Comparison of ENCODE assay signal across 9 cellular contexts in the genomic region with DNA sequence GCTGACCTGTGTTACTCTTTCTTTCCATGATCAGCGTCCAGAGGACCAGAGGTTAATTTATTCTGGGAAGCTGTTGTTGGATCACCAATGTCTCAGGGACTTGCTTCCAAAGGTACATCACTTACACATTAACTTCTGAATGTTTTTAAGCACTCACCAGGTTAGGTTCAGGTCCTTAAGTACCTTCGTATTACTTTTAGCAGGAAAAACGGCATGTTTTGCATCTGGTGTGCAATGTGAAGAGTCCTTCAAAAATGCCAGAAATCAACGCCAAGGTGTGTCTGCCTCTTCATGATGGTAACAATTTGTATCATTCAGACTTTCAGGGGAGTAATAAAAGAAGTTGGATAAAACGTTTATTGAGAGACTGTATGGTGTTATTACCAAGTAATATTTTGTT. TPM values are rescaled to one million over a fixed set of nuclear protein-coding genes. Genes with fewer than 3 reads are reported as not detected.
DNase-seq lines count a peak whose midpoint lies in the region; ATAC-seq and TF ChIP-seq lines count a peak whose summit lies in the region.
"Had no signal": no experiment of that assay in that cellular context is flagged by ENCODE, and none has a peak within 500 bp of the region (broad histone marks: within the 10 kb centered on the region; RNA-seq: fewer than 3 reads in every experiment).

No MANE protein-coding gene starts in this region.

- peaks cover 45% of the 10 kb centered on the region for H3K36me3 Mint-ChIP-seq in memory B cell
- H3K36me3 Mint-ChIP-seq in H9 (ENCODE audit: insufficient read depth in 1 of 3, low read depth in 3 of 3) = peaks cover 39 to 59% (median 55%) of the 10 kb centered on the region in 3 experiments

- no peak overlapping the region for H4K91ac ChIP-seq in H9 (ENCODE audit: insufficient read length, low read depth, low read length)

- H2AK5ac ChIP-seq in H9 (ENCODE audit: insufficient read length, low read length) = no peak overlapping the region

- H3K27ac Mint-ChIP-seq in memory B cell (peak overlapping the region; percentile 99), H9 (no peak overlapping the region)

- no peak overlapping the region for H3K18ac ChIP-seq in H9 (ENCODE audit: insufficient read length, low read depth, low read length)

- no peaks in the 10 kb centered on the region for H3K9me3 Mint-ChIP-seq in memory B cell
- no peaks in the 10 kb centered on the region for H3K9me3 Mint-ChIP-seq in H9

- no peak overlapping the region for H3K56ac ChIP-seq in H9 (ENCODE audit: insufficient read length, low read depth, low read length)

- H3K79me1 ChIP-seq in H9 (ENCODE audit: insufficient read depth, low read depth, low read length, poor library complexity, severe bottlenecking) = peaks cover 2% of the 10 kb centered on the region

- H4K5ac ChIP-seq in H9 (ENCODE audit: insufficient read length, low read depth, low read length) = no peak overlapping the region

- H3K27me3 Mint-ChIP-seq in memory B cell = no peaks in the 10 kb centered on the region
- H3K27me3 Mint-ChIP-seq in H9 (ENCODE audit: low read depth) = no peaks in the 10 kb centered on the region

- WGBS in heart right ventricle, 2 donors = 31 to 35% methylated on average over 5 of the region's 5 CpGs
- WGBS in H9 (ENCODE audit: extremely low coverage, insufficient read length, low lambda C conversion rate) = no CpG with 5 or more reads among the region's 5 CpGs

- H2BK120ac ChIP-seq in H9 (ENCODE audit: low read depth, low read length, poor library complexity, severe bottlenecking) = no peak overlapping the region

- H3K27me3 ChIP-seq in heart right ventricle (no peaks in the 10 kb centered on the region), ascending aorta (no peaks in the 10 kb centered on the region), upper lobe of right lung (no peaks in the 10 kb centered on the region), H9 (ENCODE audit: insufficient read depth, low read length) (no peaks in the 10 kb centered on the region)

- no peaks in the 10 kb centered on the region for H3K9me3 ChIP-seq in heart right ventricle
- H3K9me3 ChIP-seq in ascending aorta = no peaks in the 10 kb centered on the region
- H3K9me3 ChIP-seq in upper lobe of right lung = no peaks in the 10 kb centered on the region
- no peaks in the 10 kb centered on the region for H3K9me3 ChIP-seq in H9 (ENCODE audit: control insufficient read depth, low read depth, low read length)

- H3K4me3 Mint-ChIP-seq in memory B cell (peak overlapping the region; percentile 98), H9 (no peak overlapping the region)

- H3K4me3 ChIP-seq in heart right ventricle (peak overlapping the region; percentile 16 to 100 (median 95)), ascending aorta (peak overlapping the region; percentile 99 to 100), upper lobe of right lung (peak overlapping the region; percentile 84)

- no peak overlapping the region for H2BK20ac ChIP-seq in H9 (ENCODE audit: low read depth, low read length, poor library complexity, severe bottlenecking)

- no peak overlapping the region for H3K23ac ChIP-seq in H9 (ENCODE audit: insufficient read length, low read depth, low read length)

- H3K4me1 Mint-ChIP-seq in memory B cell (peaks cover 49% of the 10 kb centered on the region), H9 (peaks cover 21 to 23% of the 10 kb centered on the region in 2 experiments)

- H3K27ac ChIP-seq in heart right ventricle (peak overlapping the region in 4 of 10 donors; percentile 99 to 100 (median 100)), ascending aorta (no peak overlapping the region), upper lobe of right lung (peak overlapping the region; percentile 99), H9 (ENCODE audit: insufficient read length, low read depth, low read length) (no peak overlapping the region)

- peaks cover 9% of the 10 kb centered on the region; the same call in 1 of the 2 replicates for H3K79me2 ChIP-seq in H9 (ENCODE audit: insufficient read depth, low read length)

- TF ChIP-seq CTCF in heart right ventricle (IDR thresholded peaks at IDR 0.05) (no peak), ascending aorta (IDR thresholded peaks at IDR 0.05) (no peak), upper lobe of right lung (IDR thresholded peaks at IDR 0.05) (no peak), H9 (conservative IDR thresholded peaks at IDR 0.05) (no peak)

- H4K8ac ChIP-seq in H9 (replicated peaks; ENCODE audit: insufficient read length, low read depth, low read length) = no peak overlapping the region

- no peak overlapping the region for H3K4ac ChIP-seq in H9 (ENCODE audit: low read depth, low read length)

- H2BK5ac ChIP-seq in H9 (ENCODE audit: insufficient read length, low read length) = no peak overlapping the region

- H3K14ac ChIP-seq in H9 (ENCODE audit: insufficient read depth, low read length) = no peak overlapping the region

- H2BK15ac ChIP-seq in H9 (ENCODE audit: low read depth, low read length) = no peak overlapping the region

- no peaks in the 10 kb centered on the region for H4K20me1 ChIP-seq in H9 (ENCODE audit: control insufficient read depth, insufficient read depth, insufficient read length)

- intact Hi-C loops in heart right ventricle (cut with DNase I) (loop anchor here in 2 of 10 donors (5.0 to 10.0 kb wide), 2 partner anchors 68 to 510 kb away; a partner anchor contains a TSS), left ventricle myocardium superior (cut with micrococcal nuclease) (loop anchor here (10.0 kb wide), 1 partner anchor 70 kb away; a partner anchor contains a TSS), ascending aorta (cut with DNase I) (loop anchor here (10.0 kb wide), 4 partner anchors 370 to 1690 kb away; a partner anchor contains a TSS), upper lobe of right lung (cut with DNase I) (no loop called here)

- no peak overlapping the region for H3K9ac ChIP-seq in H9 (ENCODE audit: extremely low read depth, insufficient read length, low read length)

- H3K4me1 ChIP-seq in heart right ventricle (peaks cover 8 to 77% (median 62%) of the 10 kb centered on the region in 9 donors), ascending aorta (peaks cover 12 to 17% of the 10 kb centered on the region in 2 donors), upper lobe of right lung (peaks cover 71% of the 10 kb centered on the region), H9 (ENCODE audit: insufficient read depth, low read length) (peaks cover 3% of the 10 kb centered on the region; the same call in 1 of the 2 replicates)

- ATAC-seq in heart right ventricle = no peak
- no peak for ATAC-seq in left ventricle myocardium superior
- no peak for ATAC-seq in memory B cell (ENCODE audit: low read depth)
- no peak for ATAC-seq in upper lobe of right lung
- ATAC-seq in GM21737 (IDR thresholded peaks at IDR 0.05; ENCODE audit: unreplicated experiment) = no peak

- DNase-seq in heart right ventricle = no peak
- DNase-seq in left ventricle myocardium superior = no peak
- no peak for DNase-seq in ascending aorta (ENCODE audit: low spot score in 2 of 2)
- DNase-seq in memory B cell (ENCODE audit: low spot score in 2 of 2) = no peak
- DNase-seq in upper lobe of right lung = no peak
- DNase-seq in germinal center (ENCODE audit: low spot score) = no peak
- no peak for DNase-seq in H9

- peaks cover 11% of the 10 kb centered on the region for H3K23me2 ChIP-seq in H9 (ENCODE audit: insufficient read length, low read depth, low read length, poor library complexity, severe bottlenecking)

- no peak overlapping the region for H3K4me2 ChIP-seq in H9 (ENCODE audit: insufficient read depth, insufficient read length, low read length)

- H3K36me3 ChIP-seq in heart right ventricle (peaks cover 0 to 67% (median 45%) of the 10 kb centered on the region in 9 donors), ascending aorta (peaks cover 43 to 56% of the 10 kb centered on the region in 2 donors), upper lobe of right lung (peaks cover 66% of the 10 kb centered on the region)

- H2AFZ ChIP-seq in H9 (ENCODE audit: low read length) = no peak overlapping the region

- H3T11ph ChIP-seq in H9 (ENCODE audit: low read length) = no peak overlapping the region

- H2BK12ac ChIP-seq in H9 (ENCODE audit: insufficient read length, low read depth, low read length) = no peak overlapping the region

RNA-seq across cellular contexts. Expression of a gene that starts 3.3 kb away (rescaled TPM):
- total RNA-seq in heart right ventricle = 100 to 1,000 TPM; 107 to 175 (median 128) TPM
- 100 to 1,000 TPM in 1 of 2 donors, 10 to 100 TPM in 1; 29.6 to 151 TPM for polyA plus RNA-seq in heart right ventricle
- 129 TPM for total RNA-seq in left ventricle myocardium superior
- 108 TPM for total RNA-seq in ascending aorta
- total RNA-seq in upper lobe of right lung = 223 TPM
- total RNA-seq in H9 (2021) = 28.9 and 30.8 TPM in 2 replicates

RNA-seq across cellular contexts. Expression of a gene that starts 26.5 kb away (rescaled TPM):
- total RNA-seq in heart right ventricle (1 to 10 TPM in 1 of 10 donors, under 1 TPM in 6, not detected in 3; 0.17 to 2.1 (median 0.31) TPM), left ventricle myocardium superior (0.37 TPM), ascending aorta (not detected), upper lobe of right lung (1.9 TPM), H9 (2021) (not detected in 2 replicates)
- under 1 TPM; 0.15 to 0.32 TPM for polyA plus RNA-seq in heart right ventricle
- total RNA-seq: HT-29 had no signal

RNA-seq across cellular contexts. Expression of a gene that starts 54.2 kb away (rescaled TPM):
- total RNA-seq in heart right ventricle (10 to 100 TPM in 8 of 10 donors, 1 to 10 TPM in 2; 7.5 to 49.6 (median 13.5) TPM), left ventricle myocardium superior (9.8 TPM), ascending aorta (46.7 TPM), upper lobe of right lung (44.9 TPM), H9 (2021) (1.6 and 2.4 TPM in 2 replicates)
- 10 to 100 TPM in 1 of 2 donors, 1 to 10 TPM in 1; 6.2 to 26.0 TPM for polyA plus RNA-seq in heart right ventricle
